ENCODE assay signal across 20 cellular contexts in genomic region chr11:46958777-46959176, GRCh38. TPM values are rescaled to one million over a fixed set of nuclear protein-coding genes. Genes with fewer than 3 reads are reported as not detected.
"Had no signal": no experiment of that assay in that cellular context is flagged by ENCODE, and none has a peak within 500 bp of the region (broad histone marks: within the 10 kb centered on the region; RNA-seq: fewer than 3 reads in every experiment).

No MANE protein-coding gene starts in this region.

- ATAC-seq: effector memory CD8-positive, alpha-beta T cell; foreskin keratinocyte; gastrocnemius medialis; heart left ventricle; left cardiac atrium; left lung; left ventricle myocardium superior; lower lobe of right lung; naive thymus-derived CD4-positive, alpha-beta T cell had no signal

- DNase-seq: colonic mucosa; cortex of kidney; effector CD8-positive, alpha-beta T cell; effector memory CD8-positive, alpha-beta T cell; endodermal cell; foreskin keratinocyte; gastrocnemius medialis; heart left ventricle; hypothalamus; immature natural killer cell; islet precursor cell; left cardiac atrium; left lung; left ventricle myocardium superior; lower lobe of right lung; mesenchymal stem cell; naive thymus-derived CD4-positive, alpha-beta T cell had no signal

- H3K9me3 ChIP-seq: colonic mucosa, gastrocnemius medialis, lower lobe of right lung had no signal

- H3K4me1 ChIP-seq: colonic mucosa, esophagus muscularis mucosa, foreskin keratinocyte, gastrocnemius medialis, heart left ventricle, left lung, lower lobe of right lung had no signal

- FAIRE-seq: endometrium had no signal

- H3K36me3 ChIP-seq: colonic mucosa, esophagus muscularis mucosa, gastrocnemius medialis, heart left ventricle, left lung, lower lobe of right lung had no signal

- H3K27ac ChIP-seq: colonic mucosa, esophagus muscularis mucosa, foreskin keratinocyte, gastrocnemius medialis, heart left ventricle, hepatocyte, left lung, lower lobe of right lung had no signal

- H3K4me3 ChIP-seq: colonic mucosa, esophagus muscularis mucosa, gastrocnemius medialis, heart left ventricle, hepatocyte, left lung, lower lobe of right lung had no signal

RNA-seq across cellular contexts. Expression of gene LRP4, which starts 40.4 kb away (rescaled TPM):
- total RNA-seq: naive thymus-derived CD4-positive, alpha-beta T cell had no signal
- polyA plus RNA-seq: immature natural killer cell; naive thymus-derived CD4-positive, alpha-beta T cell had no signal
